ENCODE assay signal across 14 cellular contexts in the genomic region with DNA sequence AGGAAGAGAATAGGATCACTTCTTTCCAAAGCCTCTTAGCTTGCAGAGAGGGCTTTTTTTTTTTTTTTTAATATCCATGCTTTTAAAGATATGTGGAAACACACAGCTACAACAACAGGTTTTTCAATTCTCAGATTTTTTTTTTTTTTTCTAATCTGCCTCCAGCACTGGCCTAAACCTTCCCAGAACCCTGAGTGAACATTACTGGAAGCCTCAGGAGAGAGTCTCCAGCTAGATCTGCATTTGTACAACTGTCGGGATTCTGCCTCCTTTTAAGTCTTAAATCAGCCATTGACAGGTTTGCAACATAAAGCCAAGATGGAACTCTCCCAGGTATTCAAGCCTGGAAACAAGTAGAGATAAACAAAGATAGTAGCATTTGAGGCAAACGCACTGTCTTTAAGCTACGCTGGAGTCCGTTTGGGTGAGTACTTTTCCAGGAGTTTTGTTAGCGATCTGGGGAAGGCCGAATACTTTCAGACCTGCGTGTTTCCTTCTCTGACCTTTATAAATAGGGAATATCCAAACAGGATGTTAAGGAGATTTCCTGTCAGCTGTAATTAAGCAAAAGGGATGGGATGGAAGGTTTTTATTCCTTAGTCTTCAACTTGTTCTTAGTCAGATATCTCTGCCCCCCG.
"Had no signal": no experiment of that assay in that cellular context is flagged by ENCODE, and none has a peak within 500 bp of the region (broad histone marks: within the 10 kb centered on the region; RNA-seq: fewer than 3 reads in every experiment).

No MANE protein-coding gene starts in this region.

- H3K4me1 Mint-ChIP-seq: activated CD4-positive, alpha-beta memory T cell treated with anti-CD3 and anti-CD28 coated beads, Interleukin-2, amount 10 ng/mL, durations not matched to agents 7 days and 5 days; activated naive CD8-positive, alpha-beta T cell treated with anti-CD3 and anti-CD28 coated beads, Interleukin-2, amount 10 ng/mL, durations not matched to agents 7 days and 5 days had no signal

- H3K27ac Mint-ChIP-seq: activated CD4-positive, alpha-beta memory T cell treated with anti-CD3 and anti-CD28 coated beads, Interleukin-2, amount 10 ng/mL, durations not matched to agents 7 days and 5 days; activated naive CD8-positive, alpha-beta T cell treated with anti-CD3 and anti-CD28 coated beads, Interleukin-2, amount 10 ng/mL, durations not matched to agents 7 days and 5 days; natural killer cell treated with Interleukin-12 subunit alpha and Interleukin-12 subunit beta and Interleukin-15 and Interleukin-18, amount 100 ng/mL, for 72 hours had no signal

- H3K79me2 ChIP-seq: hepatocyte had no signal

- H3K27me3 ChIP-seq: gastroesophageal sphincter, hepatocyte, ovary, stomach had no signal

- H3K4me1 ChIP-seq: gastroesophageal sphincter had no signal

- H3K4me3 ChIP-seq: gastroesophageal sphincter, hepatocyte, lung, mucosa of descending colon, ovary, stomach, thoracic aorta had no signal

- H3K36me3 ChIP-seq: gastroesophageal sphincter, ovary, stomach, thoracic aorta had no signal

- H2AFZ ChIP-seq: hepatocyte had no signal

- DNase-seq: activated CD4-positive, alpha-beta memory T cell treated with anti-CD3 and anti-CD28 coated beads, Interleukin-2, amount 10 ng/mL, durations not matched to agents 7 days and 5 days; activated CD4-positive, CD25-positive, alpha-beta regulatory T cell treated with anti-CD3 and anti-CD28 coated beads, Interleukin-2, amount 50 U/mL, for 72 hours; activated gamma-delta T cell; activated naive CD8-positive, alpha-beta T cell treated with anti-CD3 and anti-CD28 coated beads, Interleukin-2, amount 10 ng/mL, durations not matched to agents 7 days and 5 days; activated T-cell treated with anti-CD3 and anti-CD28 coated beads, Interleukin-2, amount 50 U/mL, for 48 hours; aorta; mucosa of descending colon; ovary; stomach had no signal

- H3K27me3 Mint-ChIP-seq: activated CD4-positive, alpha-beta memory T cell treated with anti-CD3 and anti-CD28 coated beads, Interleukin-2, amount 10 ng/mL, durations not matched to agents 7 days and 5 days; activated naive CD8-positive, alpha-beta T cell treated with anti-CD3 and anti-CD28 coated beads, Interleukin-2, amount 10 ng/mL, durations not matched to agents 7 days and 5 days; natural killer cell treated with Interleukin-12 subunit alpha and Interleukin-12 subunit beta and Interleukin-15 and Interleukin-18, amount 100 ng/mL, for 72 hours had no signal

- H3K4me3 Mint-ChIP-seq: activated CD4-positive, alpha-beta memory T cell treated with anti-CD3 and anti-CD28 coated beads, Interleukin-2, amount 10 ng/mL, durations not matched to agents 7 days and 5 days; activated naive CD8-positive, alpha-beta T cell treated with anti-CD3 and anti-CD28 coated beads, Interleukin-2, amount 10 ng/mL, durations not matched to agents 7 days and 5 days; natural killer cell treated with Interleukin-12 subunit alpha and Interleukin-12 subunit beta and Interleukin-15 and Interleukin-18, amount 100 ng/mL, for 72 hours had no signal

- H3K4me2 ChIP-seq: hepatocyte had no signal

- H3K27ac ChIP-seq: hepatocyte, ovary, thoracic aorta had no signal

- ATAC-seq: gastroesophageal sphincter; mucosa of descending colon; natural killer cell treated with Interleukin-12 subunit alpha and Interleukin-12 subunit beta and Interleukin-15 and Interleukin-18, amount 100 ng/mL, for 72 hours had no signal

- H3K9me3 ChIP-seq: gastroesophageal sphincter, mucosa of descending colon, ovary, stomach, thoracic aorta had no signal

- H3K36me3 Mint-ChIP-seq: activated naive CD8-positive, alpha-beta T cell treated with anti-CD3 and anti-CD28 coated beads, Interleukin-2, amount 10 ng/mL, durations not matched to agents 7 days and 5 days; natural killer cell treated with Interleukin-12 subunit alpha and Interleukin-12 subunit beta and Interleukin-15 and Interleukin-18, amount 100 ng/mL, for 72 hours had no signal
